8 cellular contexts compared by ENCODE assay signal in genomic region chrX:11143931-11144678, GRCh38. TPM values are rescaled to one million over a fixed set of nuclear protein-coding genes. Genes with fewer than 3 reads are reported as not detected.
DNase-seq lines count a peak whose midpoint lies in the region; ATAC-seq and TF ChIP-seq lines count a peak whose summit lies in the region.

No MANE protein-coding gene starts in this region.

- H3K27ac Mint-ChIP-seq in naive thymus-derived CD4-positive, alpha-beta T cell, result no peak overlapping the region

- H3K4me1 ChIP-seq in naive thymus-derived CD4-positive, alpha-beta T cell (ENCODE audit: control insufficient read depth in 2 of 2, insufficient read depth in 2 of 2, low read length in 2 of 2), result no peaks in the 10 kb centered on the region
- H3K4me1 ChIP-seq in transverse colon, result peaks cover 0 to 5% (median 0%) of the 10 kb centered on the region in 4 donors

- POLR2A ChIA-PET in naive thymus-derived CD4-positive, alpha-beta T cell (lab: Charles Lee), result no interaction called here

- ATAC-seq in HG03565 (IDR thresholded peaks at IDR 0.05; ENCODE audit: unreplicated experiment), result peak; percentile 76
- ATAC-seq in naive thymus-derived CD4-positive, alpha-beta T cell, result peak; percentile 79

- no peaks in the 10 kb centered on the region for H3K36me3 Mint-ChIP-seq in naive thymus-derived CD4-positive, alpha-beta T cell

- H3K9me3 ChIP-seq in naive thymus-derived CD4-positive, alpha-beta T cell (ENCODE audit: control insufficient read depth in 2 of 3, low read length in 3 of 3), result no peaks in the 10 kb centered on the region
- no peaks in the 10 kb centered on the region for H3K9me3 ChIP-seq in transverse colon

- intact Hi-C loops in naive thymus-derived CD4-positive, alpha-beta T cell (cut with micrococcal nuclease), result loop anchor here (5.0 to 10.0 kb wide), 5 partner anchors 388 to 1751 kb away; no protein-coding TSS in a partner anchor
- intact Hi-C loops in transverse colon (cut with DNase I; ENCODE audit: low total_unique reads), result loop anchor here (2.0 kb wide), 1 partner anchor 387 kb away; no protein-coding TSS in a partner anchor

- H3K27me3 Mint-ChIP-seq in naive thymus-derived CD4-positive, alpha-beta T cell, result peaks cover 0 to 5% (median 0%) of the 10 kb centered on the region in 5 donors

- no peaks in the 10 kb centered on the region for H3K36me3 ChIP-seq in naive thymus-derived CD4-positive, alpha-beta T cell (ENCODE audit: control insufficient read depth in 2 of 3, insufficient read depth in 3 of 3, low read length in 3 of 3)
- H3K36me3 ChIP-seq in transverse colon, result no peaks in the 10 kb centered on the region

- in situ Hi-C loops in transverse colon (cut with MboI; ENCODE audit: low pct_ligation_motif_present in 1 of 4, low pct_unique_long_range_greater_than_20kb in 1 of 4, low sequenced_read_pairs in 3 of 4), result loop anchor here (25.0 kb wide), 3 partner anchors 393 to 957 kb away; partner anchors contain the start of gene MSL3 (in 4 of the 4)

- peaks cover 0 to 4% (median 3%) of the 10 kb centered on the region in 7 donors for H3K4me1 Mint-ChIP-seq in naive thymus-derived CD4-positive, alpha-beta T cell

- peak overlapping the region in 6 of 10 donors; percentile 10 to 59 (median 34) for H3K4me3 Mint-ChIP-seq in naive thymus-derived CD4-positive, alpha-beta T cell

- peak; percentile 64 for DNase-seq in COLO668 (lab: John Stamatoyannopoulos, UW; ENCODE audit: unreplicated experiment)
- DNase-seq in GM19240 (ENCODE audit: insufficient read length, low spot score), result peak; percentile 29
- peak; percentile 63 to 88 for DNase-seq in NCI-H526 (lab: John Stamatoyannopoulos, UW)
- peak; percentile 65 for DNase-seq in activated CD8-positive, alpha-beta memory T cell treated with anti-CD3 and anti-CD28 coated beads for 24 hours
- peak; percentile 79 to 88 for DNase-seq in erythroblast (lab: John Stamatoyannopoulos, UW)
- DNase-seq in naive thymus-derived CD4-positive, alpha-beta T cell, result peak in 8 of 9 donors; percentile 20 to 62 (median 52)
- DNase-seq in transverse colon, result peak; percentile 58

- WGBS in transverse colon (ENCODE audit: low coverage in 1 of 2), 2 donors, result 33% methylated on average over 20 of the region's 20 CpGs; no CpG with 5 or more reads in 1 of the 2 donors

- no peak overlapping the region for H3K27ac ChIP-seq in naive thymus-derived CD4-positive, alpha-beta T cell (ENCODE audit: low read depth, low read length)
- no peak overlapping the region for H3K27ac ChIP-seq in transverse colon

- H3K27me3 ChIP-seq in naive thymus-derived CD4-positive, alpha-beta T cell (ENCODE audit: control insufficient read depth in 2 of 2, insufficient read depth in 2 of 2, low read length in 2 of 2), result no peaks in the 10 kb centered on the region
- no peaks in the 10 kb centered on the region for H3K27me3 ChIP-seq in transverse colon

- peak; percentile 48 to 68 (median 60) for TF ChIP-seq CTCF in transverse colon (IDR thresholded peaks at IDR 0.05)

- H3K4me3 ChIP-seq in naive thymus-derived CD4-positive, alpha-beta T cell (ENCODE audit: low read length), result no peak overlapping the region
- H3K4me3 ChIP-seq in transverse colon, result no peak overlapping the region

- TF ChIP-seq EP300 in transverse colon (IDR thresholded peaks at IDR 0.05; ENCODE audit: low read depth), result no peak

- CTCF ChIA-PET in naive thymus-derived CD4-positive, alpha-beta T cell (lab: Charles Lee), result interaction anchor here (0.7 to 1.6 kb wide), 2 partner anchors 11 to 954 kb away, joined by 3 to 4 read pairs; no protein-coding TSS in a partner anchor

- H3K9me3 Mint-ChIP-seq in naive thymus-derived CD4-positive, alpha-beta T cell, result no peaks in the 10 kb centered on the region

- TF ChIP-seq POLR2A in erythroblast (IDR thresholded peaks at IDR 0.05; ENCODE audit: low read length) (no peak), transverse colon (IDR thresholded peaks at IDR 0.05) (no peak)

RNA-seq across cellular contexts. Expression of gene HCCS, which starts 33.0 kb away (rescaled TPM):
- total RNA-seq in naive thymus-derived CD4-positive, alpha-beta T cell, result 10 to 100 TPM in 4 of 5 experiments, 1 to 10 TPM in 1; 5.6 to 19.9 (median 13.3) TPM
- polyA plus RNA-seq in naive thymus-derived CD4-positive, alpha-beta T cell, result 10 to 100 TPM; 15.5 to 20.4 TPM
- 10 to 100 TPM in 2 of 4 donors, 1 to 10 TPM in 2; 1.6 to 26.4 (median 13.0) TPM for total RNA-seq in transverse colon

Comparison
In these comparisons a context has a peak if more than half of its experiments do, and no peak if none do; other contexts are left out.
1. DNase-seq: peak in every context shown above with its lines; median percentile 84 in erythroblast; 76 in NCI-H526; 65 in activated CD8-positive, alpha-beta memory T cell treated with anti-CD3 and anti-CD28 coated beads for 24 hours; 64 in COLO668; 58 in transverse colon; 52 in naive thymus-derived CD4-positive, alpha-beta T cell; 29 in GM19240.